In the genomic region with DNA sequence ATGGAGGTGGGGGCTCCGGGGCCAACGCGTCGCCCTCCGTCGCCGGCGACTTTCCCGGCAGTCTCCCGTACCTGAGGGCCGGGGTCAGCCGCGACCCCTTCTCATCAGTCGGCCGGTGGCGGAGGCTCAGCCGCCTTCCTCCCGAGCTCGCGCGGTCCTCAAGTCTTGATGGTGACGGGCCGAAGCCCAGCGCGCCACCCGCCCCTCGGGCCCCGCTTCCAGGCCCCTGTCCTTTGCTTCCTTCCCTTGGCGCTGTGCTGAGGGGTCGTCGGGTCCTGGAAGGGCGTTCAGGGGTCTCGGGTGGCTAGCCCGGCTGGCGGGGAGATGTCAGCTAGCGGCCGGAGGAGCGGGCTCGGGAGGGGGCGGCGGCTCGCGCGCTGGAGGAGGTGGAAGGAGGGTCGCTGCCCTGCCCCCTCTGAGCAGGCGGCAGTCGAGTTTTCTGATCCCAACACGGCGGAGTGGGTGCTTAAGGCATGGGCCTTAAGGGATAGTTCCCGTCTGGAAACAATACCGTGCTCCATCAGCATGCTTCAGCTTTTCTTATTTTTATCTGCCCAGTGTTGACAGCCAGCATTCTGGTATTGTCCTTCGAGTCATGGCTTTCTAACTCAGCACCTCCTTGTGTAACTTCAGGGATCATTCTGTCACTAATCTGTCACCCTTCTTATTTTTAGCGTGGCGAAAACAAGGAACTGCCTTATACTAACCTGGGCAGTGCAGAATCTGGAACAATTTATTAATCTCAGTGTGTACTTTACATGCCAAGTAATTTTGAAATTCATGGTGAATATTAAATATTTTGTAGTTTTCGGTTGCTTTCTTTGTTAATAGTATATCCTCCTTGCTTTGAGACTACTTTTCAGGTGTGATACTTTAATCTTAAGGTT, we compare ENCODE assay signal across 8 cellular contexts. TPM values are rescaled to one million over a fixed set of nuclear protein-coding genes. Genes with fewer than 3 reads are reported as not detected.
A peak's percentile ranks its signal among the peaks of the same experiment; 100 is the strongest.
DNase-seq lines count a peak whose midpoint lies in the region; ATAC-seq and TF ChIP-seq lines count a peak whose summit lies in the region.

No MANE protein-coding gene starts in this region.

- peak in 1 of 5 experiments; percentile 1 for TF ChIP-seq CTCF in tibial nerve (IDR thresholded peaks at IDR 0.05)

- H3K9me3 ChIP-seq in esophagus (ENCODE audit: control insufficient read depth in 2 of 2, insufficient read depth in 1 of 2, low read depth in 1 of 2, low read length in 1 of 2) (no peaks in the 10 kb centered on the region), tibial nerve (no peaks in the 10 kb centered on the region)

- no peaks in the 10 kb centered on the region for H3K4me1 ChIP-seq in esophagus (ENCODE audit: control insufficient read depth in 2 of 2, insufficient read depth in 2 of 2, low read length in 1 of 2)
- peaks cover 0 to 33% (median 9%) of the 10 kb centered on the region in 4 donors for H3K4me1 ChIP-seq in tibial nerve

- TF ChIP-seq EP300 in tibial nerve (IDR thresholded peaks at IDR 0.05): no peak

- H3K4me3 ChIP-seq in esophagus (ENCODE audit: low read depth in 1 of 2, low read length in 2 of 2) (peak overlapping the region; percentile 88 to 97), tibial nerve (peak overlapping the region; percentile 83 to 98 (median 88))

- 1% methylated on average over 48 to 55 of the region's 55 CpGs for WGBS in esophagus, 2 donors
- 2% methylated on average over 41 to 44 of the region's 55 CpGs for WGBS in tibial nerve, 2 donors

- peak overlapping the region; percentile 94 for H3K27ac ChIP-seq in esophagus (ENCODE audit: low read depth in 2 of 2, low read length in 1 of 2)
- peak overlapping the region; percentile 79 to 92 (median 80) for H3K27ac ChIP-seq in tibial nerve

- DNase-seq in EL (peak; percentile 48), NCI-H69 (lab: John Stamatoyannopoulos, UW) (peak; percentile 79), activated T-cell treated with anti-CD3 and anti-CD28 coated beads for 24 hours (ENCODE audit: low read depth) (peak; percentile 16), myocyte (ENCODE audit: low read depth) (peak; percentile 60), tibial nerve (ENCODE audit: low spot score in 2 of 2) (peak in 1 of 2 donors; percentile 10), kidney glomerular epithelial cell (lab: John Stamatoyannopoulos, UW) (no peak)

- H3K27me3 ChIP-seq in esophagus (ENCODE audit: control insufficient read depth in 1 of 2, insufficient read depth in 2 of 2, low read length in 2 of 2) (no peaks in the 10 kb centered on the region), tibial nerve (no peaks in the 10 kb centered on the region)

- H3K36me3 ChIP-seq in esophagus (ENCODE audit: control insufficient read depth in 2 of 2, insufficient read depth in 2 of 2, low read length in 1 of 2) (no peaks in the 10 kb centered on the region), tibial nerve (peaks cover 0 to 7% (median 0%) of the 10 kb centered on the region in 3 donors)

- peak; percentile 1 for ATAC-seq in HG02588 (IDR thresholded peaks at IDR 0.05; ENCODE audit: unreplicated experiment)

- TF ChIP-seq POLR2A in tibial nerve (IDR thresholded peaks at IDR 0.05): no peak

RNA-seq across cellular contexts. Expression of gene PHTF2, which starts 0.7 kb away (rescaled TPM):
- polyA plus RNA-seq in esophagus: 1 to 10 TPM; 3.8 to 6.1 TPM
- total RNA-seq in myocyte (31.2 and 33.4 TPM in 2 replicates), tibial nerve (10 to 100 TPM; 12.6 to 16.5 (median 14.7) TPM)
- polyA plus RNA-seq in myocyte (2012): 16.5 TPM

RNA-seq across cellular contexts. Expression of gene TMEM60, which starts 1.1 kb away (rescaled TPM):
- 10 to 100 TPM; 13.5 to 14.8 TPM for polyA plus RNA-seq in esophagus
- total RNA-seq in myocyte (30.3 and 35.6 TPM in 2 replicates), tibial nerve (10 to 100 TPM in 3 of 4 donors, 1 to 10 TPM in 1; 7.8 to 17.4 (median 11.7) TPM)
- 31.4 TPM for polyA plus RNA-seq in myocyte (2012)
